ENCODE assay signal across 27 cellular contexts in the genomic region with DNA sequence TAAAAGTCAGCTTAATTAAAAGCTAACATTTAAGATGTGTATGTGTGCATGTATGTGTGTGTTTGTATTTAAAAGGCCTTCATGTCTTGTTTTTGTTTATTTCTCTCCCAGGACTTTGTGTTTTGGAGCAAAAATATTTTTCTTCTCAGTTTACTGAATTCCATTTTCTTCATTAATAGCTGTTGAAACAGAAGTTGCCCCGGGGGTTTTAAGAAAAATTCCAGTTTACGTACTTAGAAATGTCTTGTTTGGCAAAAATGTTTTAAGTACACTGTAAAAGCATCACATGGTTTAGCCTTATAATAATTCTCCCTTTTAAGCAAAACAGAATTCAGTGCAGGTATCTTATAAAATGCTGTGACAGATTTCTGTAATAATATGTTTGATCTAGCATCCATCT.
"Had no signal": no experiment of that assay in that cellular context is flagged by ENCODE, and none has a peak within 500 bp of the region (broad histone marks: within the 10 kb centered on the region; RNA-seq: fewer than 3 reads in every experiment).

No MANE protein-coding gene starts in this region.

- DNase-seq: activated CD4-positive, alpha-beta memory T cell treated with anti-CD3 and anti-CD28 coated beads for 36 hours; activated CD4-positive, alpha-beta T cell treated with anti-CD3 and anti-CD28 coated beads for 36 hours; activated CD4-positive, alpha-beta T cell treated with anti-CD3 and anti-CD28 coated beads, Interleukin-2, amount 10 ng/mL, durations not matched to agents 24 days and 14 days; activated CD4-positive, CD25-positive, alpha-beta regulatory T cell; activated CD4-positive, CD25-positive, alpha-beta regulatory T cell treated with anti-CD3 and anti-CD28 coated beads, Interleukin-2, amount 50 U/mL, for 72 hours; activated CD8-positive, alpha-beta memory T cell treated with anti-CD3 and anti-CD28 coated beads, Interleukin-2, amount 10 ng/mL, durations not matched to agents 7 days and 5 days; activated CD8-positive, alpha-beta memory T cell treated with anti-CD3 and anti-CD28 coated beads, Interleukin-2, amount 50 U/mL, for 4 hours; activated CD8-positive, alpha-beta T cell treated with anti-CD3 and anti-CD28 coated beads, Interleukin-2, amount 10 ng/mL, durations not matched to agents 7 days and 5 days; activated gamma-delta T cell; activated naive CD4-positive, alpha-beta T cell; activated naive CD4-positive, alpha-beta T cell treated with anti-CD3 and anti-CD28 coated beads, Interleukin-2, amount 10 ng/mL, durations not matched to agents 7 days and 5 days; activated naive CD8-positive, alpha-beta T cell treated with anti-CD3 and anti-CD28 coated beads, Interleukin-2, amount 10 ng/mL, durations not matched to agents 7 days and 5 days; activated T-cell treated with anti-CD3 and anti-CD28 coated beads, Interleukin-2, amount 50 U/mL, for 1 hour; activated T-cell treated with anti-CD3 and anti-CD28 coated beads, Interleukin-2, amount 50 U/mL, for 48 hours; central memory CD4-positive, alpha-beta T cell; cerebellar nuclear complex; colonic mucosa; effector CD8-positive, alpha-beta T cell; head of caudate nucleus; hippocampal formation; T-helper 2 cell had no signal

- ATAC-seq: activated CD4-positive, alpha-beta T cell treated with anti-CD3 and anti-CD28 coated beads for 36 hours; activated CD8-positive, alpha-beta memory T cell treated with anti-CD3 and anti-CD28 coated beads, Interleukin-2, amount 10 ng/mL, durations not matched to agents 7 days and 5 days; activated CD8-positive, alpha-beta T cell treated with anti-CD3 and anti-CD28 coated beads, Interleukin-2, amount 10 ng/mL, durations not matched to agents 7 days and 5 days; activated naive CD4-positive, alpha-beta T cell treated with anti-CD3 and anti-CD28 coated beads, Interleukin-2, amount 50 U/mL, for 72 hours; esophagus mucosa had no signal

- H3K27me3 ChIP-seq: ascending aorta, breast epithelium, cardiac muscle cell, colonic mucosa had no signal

- H3K4me3 ChIP-seq: ascending aorta, breast epithelium, cardiac muscle cell, colonic mucosa had no signal

- H3K27ac ChIP-seq: ascending aorta, breast epithelium, cardiac muscle cell, colonic mucosa had no signal

- FAIRE-seq: frontal cortex had no signal

- H3K4me1 ChIP-seq: ascending aorta, breast epithelium, colonic mucosa had no signal

- H3K36me3 ChIP-seq: ascending aorta, breast epithelium, cardiac muscle cell, colonic mucosa had no signal

- H3K9me3 ChIP-seq: ascending aorta, colonic mucosa had no signal
